13 cellular contexts compared by ENCODE assay signal in genomic region chr14:89409961-89410360, GRCh38. TPM values are rescaled to one million over a fixed set of nuclear protein-coding genes. Genes with fewer than 3 reads are reported as not detected.
DNase-seq lines count a peak whose midpoint lies in the region; ATAC-seq and TF ChIP-seq lines count a peak whose summit lies in the region.
"Had no signal": no experiment of that assay in that cellular context is flagged by ENCODE, and none has a peak within 500 bp of the region (broad histone marks: within the 10 kb centered on the region; RNA-seq: fewer than 3 reads in every experiment).

No MANE protein-coding gene starts in this region.

- H3K79me1 ChIP-seq in IMR-90 (ENCODE audit: low read depth in 1 of 2, low read length in 2 of 2): peaks cover 30 to 92% of the 10 kb centered on the region in 2 experiments

- WGBS in IMR-90 (ENCODE audit: extremely low coverage in 2 of 2, insufficient read length in 1 of 2), 2 experiments: 92% methylated on average over 2 of the region's 10 CpGs; no CpG with 5 or more reads in 1 of the 2 experiments

- H3K4me3 Mint-ChIP-seq in CD4-positive, CD25-positive, alpha-beta regulatory T cell: peak overlapping the region in 1 of 4 donors; percentile 46
- H3K4me3 Mint-ChIP-seq in dendritic cell treated with granulocyte-macrophage colony-stimulating factor and Interleukin-4, amounts not matched to agents 40 ng/mL and 50 ng/mL, for 4 days: peak overlapping the region; percentile 68
- peak overlapping the region; percentile 48 for H3K4me3 Mint-ChIP-seq in nephron progenitor cell

- no peaks in the 10 kb centered on the region for H3K9me3 Mint-ChIP-seq in CD4-positive, CD25-positive, alpha-beta regulatory T cell
- H3K9me3 Mint-ChIP-seq in dendritic cell treated with granulocyte-macrophage colony-stimulating factor and Interleukin-4, amounts not matched to agents 40 ng/mL and 50 ng/mL, for 4 days: no peaks in the 10 kb centered on the region
- H3K9me3 Mint-ChIP-seq in nephron progenitor cell: peaks cover 23% of the 10 kb centered on the region
- H3K9me3 Mint-ChIP-seq: stimulated activated naive CD8-positive, alpha-beta T cell treated with anti-CD3 and anti-CD28 coated beads, Interleukin-15, amount 100 ng/mL, for 72 hours had no signal

- H3K4me3 ChIP-seq in CD4-positive, CD25-positive, alpha-beta regulatory T cell (ENCODE audit: low read depth, low read length): no peak overlapping the region
- H3K4me3 ChIP-seq in IMR-90 (ENCODE audit: insufficient read depth, low read depth, low read length): no peak overlapping the region
- H3K4me3 ChIP-seq: hepatocyte, PC-9 had no signal

- no peak overlapping the region for H3K18ac ChIP-seq in IMR-90 (ENCODE audit: low read depth, low read length)

- no peak overlapping the region for H2AK5ac ChIP-seq in IMR-90 (ENCODE audit: low read depth, low read length)

- no peak overlapping the region for H3K4me2 ChIP-seq in IMR-90 (ENCODE audit: low read depth, low read length)
- H3K4me2 ChIP-seq: hepatocyte, PC-9 had no signal

- H4K8ac ChIP-seq in IMR-90 (ENCODE audit: low read depth in 2 of 2, low read length in 2 of 2): no peak overlapping the region

- H2BK5ac ChIP-seq in IMR-90 (ENCODE audit: low read depth, low read length, poor library complexity, severe bottlenecking): no peak overlapping the region

- H2AFZ ChIP-seq in IMR-90 (replicated peaks; ENCODE audit: low read length, poor library complexity): no peak overlapping the region
- H2AFZ ChIP-seq: hepatocyte, PC-9 had no signal

- no TSS peak for BruUV-seq in IMR-90 (replicated peaks; lab: Mats Ljungman, UMichigan)

- peaks cover 16% of the 10 kb centered on the region for H3K9me1 ChIP-seq in IMR-90 (ENCODE audit: insufficient read depth, low read length)

- peak overlapping the region; percentile 18; the same call in 1 of the 2 replicates for H4K5ac ChIP-seq in IMR-90 (ENCODE audit: low read depth, low read length)

- H3K9me3 ChIP-seq in CD4-positive, CD25-positive, alpha-beta regulatory T cell (ENCODE audit: control insufficient read depth in 2 of 2, low read length in 2 of 2): no peaks in the 10 kb centered on the region
- no peaks in the 10 kb centered on the region for H3K9me3 ChIP-seq in IMR-90 (ENCODE audit: control insufficient read depth, insufficient read depth, low read length)

- H2BK120ac ChIP-seq in IMR-90 (ENCODE audit: low read depth, low read length): no peak overlapping the region

- TF ChIP-seq CTCF in IMR-90 (conservative IDR thresholded peaks at IDR 0.05; ENCODE audit: low read depth, low read length) (no peak), nephron progenitor cell (IDR thresholded peaks at IDR 0.05) (no peak)

- no peak overlapping the region for H4K91ac ChIP-seq in IMR-90 (ENCODE audit: insufficient read depth, low read depth, low read length)

- ATAC-seq in CD4-positive, CD25-positive, alpha-beta regulatory T cell (ENCODE audit: low read depth in 2 of 2): no peak
- ATAC-seq in IMR-90 (ENCODE audit: low read depth): no peak
- no peak for ATAC-seq in HG02970 (IDR thresholded peaks at IDR 0.05; ENCODE audit: low FRiP score, unreplicated experiment)
- ATAC-seq: stimulated activated naive CD8-positive, alpha-beta T cell treated with anti-CD3 and anti-CD28 coated beads, Interleukin-15, amount 100 ng/mL, for 72 hours had no signal

- dilution Hi-C loops in IMR-90 (cut with HindIII; ENCODE audit: low sequenced_read_pairs, unreplicated experiment): no loop called here

- no peaks in the 10 kb centered on the region for H3K27me3 ChIP-seq in CD4-positive, CD25-positive, alpha-beta regulatory T cell (ENCODE audit: control insufficient read depth, insufficient read depth, low read length)
- no peaks in the 10 kb centered on the region for H3K27me3 ChIP-seq in IMR-90 (ENCODE audit: control insufficient read depth, insufficient read depth, low read length)
- H3K27me3 ChIP-seq: hepatocyte had no signal

- H3K9ac ChIP-seq in IMR-90 (ENCODE audit: low read depth, low read length): no peak overlapping the region

- H4K20me1 ChIP-seq in IMR-90 (ENCODE audit: insufficient read depth, low read length): peaks cover 45% of the 10 kb centered on the region

- H3K56ac ChIP-seq in IMR-90 (ENCODE audit: extremely low read depth, insufficient read depth, low read length): no peak overlapping the region

- in situ Hi-C loops in IMR-90 (cut with MboI; ENCODE audit: low sequenced_read_pairs): loop anchor here (5.0 kb wide), 1 partner anchor 368 kb away; no protein-coding TSS in a partner anchor

- no peak for TF ChIP-seq POLR2A in IMR-90 (IDR thresholded peaks at IDR 0.05; ENCODE audit: low read depth, low read length)

- no peak overlapping the region for H3K14ac ChIP-seq in IMR-90 (replicated peaks; ENCODE audit: low read depth, low read length)

- H3K27ac Mint-ChIP-seq in CD4-positive, CD25-positive, alpha-beta regulatory T cell: peak overlapping the region; percentile 69 to 94 (median 79)
- peak overlapping the region; percentile 94 for H3K27ac Mint-ChIP-seq in dendritic cell treated with granulocyte-macrophage colony-stimulating factor and Interleukin-4, amounts not matched to agents 40 ng/mL and 50 ng/mL, for 4 days
- peak overlapping the region; percentile 30 for H3K27ac Mint-ChIP-seq in nephron progenitor cell

- no peak overlapping the region for H2BK15ac ChIP-seq in IMR-90 (ENCODE audit: low read depth, low read length)

- no peak overlapping the region for H3K4ac ChIP-seq in IMR-90 (ENCODE audit: low read depth, low read length)

- H3K27me3 Mint-ChIP-seq in CD4-positive, CD25-positive, alpha-beta regulatory T cell: no peaks in the 10 kb centered on the region
- H3K27me3 Mint-ChIP-seq in dendritic cell treated with granulocyte-macrophage colony-stimulating factor and Interleukin-4, amounts not matched to agents 40 ng/mL and 50 ng/mL, for 4 days: no peaks in the 10 kb centered on the region
- H3K27me3 Mint-ChIP-seq in nephron progenitor cell (ENCODE audit: low read depth, poor library complexity): no peaks in the 10 kb centered on the region
- H3K27me3 Mint-ChIP-seq: stimulated activated naive CD8-positive, alpha-beta T cell treated with anti-CD3 and anti-CD28 coated beads, Interleukin-15, amount 100 ng/mL, for 72 hours had no signal

- intact Hi-C loops in IMR-90 (cut with micrococcal nuclease): loop anchor here (10.0 kb wide), 1 partner anchor 105 kb away; no protein-coding TSS in a partner anchor
- intact Hi-C loops in dendritic cell treated with granulocyte-macrophage colony-stimulating factor and Interleukin-4, amounts not matched to agents 40 ng/mL and 50 ng/mL, for 4 days (cut with micrococcal nuclease): loop anchor here (10.0 kb wide), 2 partner anchors 365 to 505 kb away; no protein-coding TSS in a partner anchor

- POLR2A ChIA-PET in IMR-90 (lab: Charles Lee; ENCODE audit: unreplicated experiment): no interaction called here

- no peak for TF ChIP-seq RAD21 in IMR-90 (IDR thresholded peaks at IDR 0.05; ENCODE audit: low read length)

- CTCF ChIA-PET in IMR-90 (lab: Yijun Ruan, JAX): interaction anchor here (1.0 kb wide), 1 partner anchor 68 kb away, joined by 3 read pairs; no protein-coding TSS in a partner anchor

- H3K23ac ChIP-seq in IMR-90 (ENCODE audit: low read depth, low read length): no peak overlapping the region

- no peak overlapping the region for H2AK9ac ChIP-seq in IMR-90 (replicated peaks; ENCODE audit: low read depth, low read length, poor library complexity)

- H3K36me3 Mint-ChIP-seq in CD4-positive, CD25-positive, alpha-beta regulatory T cell: peaks cover 31% of the 10 kb centered on the region
- H3K36me3 Mint-ChIP-seq in dendritic cell treated with granulocyte-macrophage colony-stimulating factor and Interleukin-4, amounts not matched to agents 40 ng/mL and 50 ng/mL, for 4 days (ENCODE audit: low read depth): peaks cover 87% of the 10 kb centered on the region
- H3K36me3 Mint-ChIP-seq in nephron progenitor cell (ENCODE audit: low read depth): peaks cover 66% of the 10 kb centered on the region

- H2BK20ac ChIP-seq in IMR-90 (ENCODE audit: low read depth, low read length): no peak overlapping the region

- no peak for DNase-seq in CD4-positive, CD25-positive, alpha-beta regulatory T cell
- DNase-seq in IMR-90: no peak
- DNase-seq in nephron progenitor cell: no peak
- DNase-seq in germinal center (ENCODE audit: low spot score): no peak
- DNase-seq in NCI-H1694 treated with DMSO at 0.1 percent for 48 hours (lab: John Stamatoyannopoulos, UW): no peak
- DNase-seq in UCSD-AML1 (lab: John Stamatoyannopoulos, UW; ENCODE audit: unreplicated experiment): no peak
- DNase-seq: activated gamma-delta T cell; NCI-H1436 treated with DMSO at 0.1 percent for 48 hours; PC-9; stimulated activated naive CD8-positive, alpha-beta T cell treated with anti-CD3 and anti-CD28 coated beads, Interleukin-15, amount 100 ng/mL, for 72 hours had no signal

- H3K4me1 ChIP-seq in CD4-positive, CD25-positive, alpha-beta regulatory T cell (ENCODE audit: control insufficient read depth, insufficient read depth, low read length, poor library complexity, severe bottlenecking): peaks cover 40% of the 10 kb centered on the region
- H3K4me1 ChIP-seq in IMR-90 (ENCODE audit: control insufficient read depth, insufficient read depth, low read length): peaks cover 10% of the 10 kb centered on the region

- peaks cover 27 to 81% (median 62%) of the 10 kb centered on the region in 4 donors for H3K4me1 Mint-ChIP-seq in CD4-positive, CD25-positive, alpha-beta regulatory T cell
- peaks cover 76% of the 10 kb centered on the region for H3K4me1 Mint-ChIP-seq in dendritic cell treated with granulocyte-macrophage colony-stimulating factor and Interleukin-4, amounts not matched to agents 40 ng/mL and 50 ng/mL, for 4 days (ENCODE audit: low read depth)
- peaks cover 33% of the 10 kb centered on the region for H3K4me1 Mint-ChIP-seq in nephron progenitor cell

- H3K36me3 ChIP-seq in CD4-positive, CD25-positive, alpha-beta regulatory T cell (ENCODE audit: control insufficient read depth, insufficient read depth, low read length): peaks cover 17% of the 10 kb centered on the region
- H3K36me3 ChIP-seq in IMR-90 (ENCODE audit: control insufficient read depth, insufficient read depth, low read length): peaks cover 32% of the 10 kb centered on the region

- H3K27ac ChIP-seq in CD4-positive, CD25-positive, alpha-beta regulatory T cell (ENCODE audit: insufficient read depth, low read length, poor library complexity, severe bottlenecking): no peak overlapping the region
- no peak overlapping the region for H3K27ac ChIP-seq in IMR-90 (ENCODE audit: insufficient read depth, low read length)
- H3K27ac ChIP-seq: hepatocyte, PC-9 had no signal

TF ChIP-seq in IMR-90, 13 proteins besides CTCF, POLR2A, EP300 and RAD21 (continues in another document):
- no peak for TF ChIP-seq NFE2L2 (IDR thresholded peaks at IDR 0.05; ENCODE audit: low read depth, low read length)
- no peak for TF ChIP-seq RFX5 (IDR thresholded peaks at IDR 0.05; ENCODE audit: low read depth, low read length)

RNA-seq across cellular contexts. Expression of gene FOXN3, which starts 7.1 kb away (rescaled TPM):
- 203 TPM for total RNA-seq in CD4-positive, CD25-positive, alpha-beta regulatory T cell
- polyA plus RNA-seq in CD4-positive, CD25-positive, alpha-beta regulatory T cell: 100 to 1,000 TPM; 108 to 126 (median 110) TPM
- 32.5 and 33.7 TPM in 2 replicates for total RNA-seq in IMR-90 (2012; rRNA removed)
- polyA plus RNA-seq in IMR-90 (2012; rRNA removed): 22.6 and 23.5 TPM in 2 replicates
- 13.7 and 16.8 TPM in 2 replicates for polyA plus RNA-seq in IMR-90 (2012; cell fraction: cytosol; rRNA removed)
- polyA plus RNA-seq in IMR-90 (2012; cell fraction: nucleus; rRNA removed; ENCODE audit: low replicate concordance): 13.3 and 17.3 TPM in 2 replicates

Comparison
In these comparisons a context has a peak if more than half of its experiments do, and no peak if none do; other contexts are left out.
1. H3K27ac Mint-ChIP-seq: peak in every context shown above with its lines; median percentile 94 in dendritic cell treated with granulocyte-macrophage colony-stimulating factor and Interleukin-4, amounts not matched to agents 40 ng/mL and 50 ng/mL, for 4 days; 79 in CD4-positive, CD25-positive, alpha-beta regulatory T cell; 30 in nephron progenitor cell.